In the genomic region with DNA sequence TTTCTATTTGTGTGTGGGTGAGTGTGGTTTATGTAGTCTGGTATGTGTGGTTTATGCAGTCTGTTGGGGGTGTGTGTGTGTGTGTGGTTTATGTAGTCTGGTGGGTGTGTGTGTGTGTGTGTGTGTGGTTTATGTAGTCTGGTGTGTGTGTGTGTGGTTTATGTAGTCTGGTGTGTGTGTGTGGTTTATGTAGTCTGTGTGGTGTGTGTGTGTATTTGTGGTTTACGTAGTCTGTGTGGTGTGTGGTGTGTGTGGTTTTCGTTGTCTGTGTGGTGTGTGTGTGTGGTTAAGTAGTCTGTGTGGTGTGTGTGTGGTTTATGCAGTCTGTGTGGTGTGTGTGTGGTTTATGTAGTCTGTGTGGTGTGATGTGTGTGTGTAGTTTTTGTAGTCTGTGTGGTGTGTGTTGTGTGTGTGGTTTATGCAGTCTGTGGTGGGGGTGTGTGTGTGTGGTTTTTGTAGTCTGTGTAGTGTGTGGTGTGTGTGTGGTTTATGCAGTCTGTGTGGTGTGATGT, we compare ENCODE assay signal across 15 cellular contexts. TPM values are rescaled to one million over a fixed set of nuclear protein-coding genes. Genes with fewer than 3 reads are reported as not detected.
A peak's percentile ranks its signal among the peaks of the same experiment; 100 is the strongest.
DNase-seq lines count a peak whose midpoint lies in the region; ATAC-seq, FAIRE-seq and TF ChIP-seq lines count a peak whose summit lies in the region.
"Had no signal": no experiment of that assay in that cellular context is flagged by ENCODE, and none has a peak within 500 bp of the region (broad histone marks: within the 10 kb centered on the region; RNA-seq: fewer than 3 reads in every experiment).

No MANE protein-coding gene starts in this region.

- intact Hi-C loops in gastrocnemius medialis (cut with DNase I; ENCODE audit: low total_unique reads), result no loop called here

- H3K4me1 ChIP-seq in HAP-1, result no peaks in the 10 kb centered on the region
- H3K4me1 ChIP-seq in gastrocnemius medialis, result no peaks in the 10 kb centered on the region
- H3K4me1 ChIP-seq: Peyer's patch, psoas muscle had no signal

- no peak overlapping the region for H3K27ac ChIP-seq in gastrocnemius medialis
- H3K27ac ChIP-seq: Peyer's patch, psoas muscle, WERI-Rb-1 had no signal

- no peak for TF ChIP-seq POLR2A in gastrocnemius medialis (IDR thresholded peaks at IDR 0.05)

- ATAC-seq in gastrocnemius medialis, result no peak
- ATAC-seq: psoas muscle had no signal

- H3K36me3 ChIP-seq in bronchial epithelial cell (ENCODE audit: control insufficient read depth, insufficient read depth, low read length) (no peaks in the 10 kb centered on the region), HAP-1 (replicated peaks) (peaks cover 6% of the 10 kb centered on the region), gastrocnemius medialis (peaks cover 0 to 55% of the 10 kb centered on the region in 2 donors)
- H3K36me3 ChIP-seq: Peyer's patch, WERI-Rb-1 had no signal

- no peak overlapping the region for H3K4me3 ChIP-seq in bronchial epithelial cell (ENCODE audit: low read depth, low read length)
- H3K4me3 ChIP-seq in HAP-1, result no peak overlapping the region
- H3K4me3 ChIP-seq in gastrocnemius medialis, result no peak overlapping the region
- H3K4me3 ChIP-seq: lung, Peyer's patch, psoas muscle had no signal

- in situ Hi-C loops in HAP-1 (cut with MboI; ENCODE audit: low sequenced_read_pairs), result no loop called here
- in situ Hi-C loops in gastrocnemius medialis (cut with MboI; ENCODE audit: low sequenced_read_pairs in 4 of 4), result no loop called here

- peak; percentile 62 for DNase-seq in GDM1 (lab: John Stamatoyannopoulos, UW)
- DNase-seq in LHCN-M2 (ENCODE audit: low read depth), result peak; percentile 11
- DNase-seq in bronchial epithelial cell (ENCODE audit: low read depth), result no peak
- DNase-seq in myocyte (ENCODE audit: low read depth), result peak; percentile 23
- no peak for DNase-seq in OCI-M2 (lab: John Stamatoyannopoulos, UW; ENCODE audit: unreplicated experiment)
- no peak for DNase-seq in HAP-1 (ENCODE audit: low spot score in 2 of 2)
- no peak for DNase-seq in gastrocnemius medialis
- DNase-seq in AG08395 (ENCODE audit: low spot score), result no peak
- DNase-seq: NCI-H2081, NCI-H748 treated with DMSO at 0.1 percent for 48 hours, SW 1271, WERI-Rb-1 had no signal

- TF ChIP-seq CTCF in bronchial epithelial cell (IDR thresholded peaks at IDR 0.05; ENCODE audit: insufficient read depth, low read length, severe bottlenecking) (no peak), gastrocnemius medialis (IDR thresholded peaks at IDR 0.05 in 4 of 5, conservative IDR thresholded peaks at IDR 0.05 in 1 of 5) (no peak)

- no peaks in the 10 kb centered on the region for H3K27me3 ChIP-seq in bronchial epithelial cell (ENCODE audit: control insufficient read depth, insufficient read depth, low read length)
- no peaks in the 10 kb centered on the region for H3K27me3 ChIP-seq in HAP-1 (ENCODE audit: low read depth)
- H3K27me3 ChIP-seq in gastrocnemius medialis, result no peaks in the 10 kb centered on the region
- H3K27me3 ChIP-seq: Peyer's patch had no signal

- no peaks in the 10 kb centered on the region for H3K9me3 ChIP-seq in HAP-1
- H3K9me3 ChIP-seq in gastrocnemius medialis, result no peaks in the 10 kb centered on the region
- H3K9me3 ChIP-seq: Peyer's patch, psoas muscle had no signal

- peak; percentile 94 for FAIRE-seq in bronchial epithelial cell (lab: Jason Lieb, UNC)

RNA-seq across cellular contexts. Expression of a gene that starts 26.2 kb away (rescaled TPM):
- total RNA-seq in LHCN-M2 (2014; rRNA removed) (not detected in 2 replicates), bronchial epithelial cell (not detected in 2 replicates), myocyte (0.05 TPM in 1 of 2 replicates, not detected in the other), gastrocnemius medialis (1 to 10 TPM in 3 of 4 donors, under 1 TPM in 1; 0.19 to 4.8 (median 2.7) TPM)
- not detected for polyA plus RNA-seq in LHCN-M2 (2012)
- polyA plus RNA-seq in myocyte (2012), result 0.03 TPM

Comparison
In these comparisons a context has a peak if more than half of its experiments do, and no peak if none do; other contexts are left out.
1. DNase-seq: peak in GDM1 (single experiment), LHCN-M2 (single experiment) and myocyte (single experiment); none in bronchial epithelial cell (single experiment), OCI-M2 (single experiment), HAP-1 (0 of 2), gastrocnemius medialis (0 of 2) and AG08395 (single experiment).